Comparison of ENCODE assay signal across 19 cellular contexts in genomic region chr1:232207089-232207723, GRCh38.
"Had no signal": no experiment of that assay in that cellular context is flagged by ENCODE, and none has a peak within 500 bp of the region (broad histone marks: within the 10 kb centered on the region; RNA-seq: fewer than 3 reads in every experiment).

No MANE protein-coding gene starts in this region.

- FAIRE-seq: astrocyte had no signal

- H3K4me1 ChIP-seq: adrenal gland, breast epithelium, prostate gland, right atrium auricular region, upper lobe of right lung had no signal

- H3K4me1 Mint-ChIP-seq: memory B cell; naive thymus-derived CD8-positive, alpha-beta T cell had no signal

- H3K27me3 Mint-ChIP-seq: memory B cell had no signal

- H3K27ac Mint-ChIP-seq: activated naive CD4-positive, alpha-beta T cell treated with anti-CD3 and anti-CD28 coated beads, Interleukin-2, amount 50 U/mL, for 72 hours; memory B cell; naive thymus-derived CD8-positive, alpha-beta T cell had no signal

- H3K36me3 Mint-ChIP-seq: activated naive CD4-positive, alpha-beta T cell treated with anti-CD3 and anti-CD28 coated beads, Interleukin-2, amount 50 U/mL, for 72 hours; memory B cell had no signal

- H3K4me3 Mint-ChIP-seq: memory B cell; naive thymus-derived CD8-positive, alpha-beta T cell had no signal

- H3K9me3 Mint-ChIP-seq: memory B cell had no signal

- H3K27me3 ChIP-seq: adrenal gland, breast epithelium, neutrophil, right atrium auricular region, upper lobe of right lung had no signal

- ATAC-seq: activated CD4-positive, CD25-positive, alpha-beta regulatory T cell treated with anti-CD3 and anti-CD28 coated beads, Interleukin-2, amount 50 U/mL, for 24 hours; activated naive CD4-positive, alpha-beta T cell treated with anti-CD3 and anti-CD28 coated beads, Interleukin-2, amount 50 U/mL, for 72 hours; naive thymus-derived CD8-positive, alpha-beta T cell; upper lobe of right lung had no signal

- H3K36me3 ChIP-seq: adrenal gland, breast epithelium, neutrophil, prostate gland, right atrium auricular region, upper lobe of right lung had no signal

- H3K9me3 ChIP-seq: breast epithelium, neutrophil, prostate gland, upper lobe of right lung had no signal

- DNase-seq: activated CD8-positive, alpha-beta memory T cell treated with anti-CD3 and anti-CD28 coated beads for 24 hours; activated gamma-delta T cell; adrenal gland; effector memory CD4-positive, alpha-beta T cell; naive thymus-derived CD8-positive, alpha-beta T cell; stimulated activated CD4-positive, alpha-beta T cell treated with anti-CD3 and anti-CD28 coated beads, Interleukin-12 subunit alpha, Interleukin-12 subunit beta, amount 100 ng/mL, for 4 hours; stimulated activated CD4-positive, alpha-beta T cell treated with anti-CD3 and anti-CD28 coated beads, Interleukin-1b, Interleukin-23, amount 100 ng/mL, for 48 hours; stimulated activated CD8-positive, alpha-beta memory T cell treated with anti-CD3 and anti-CD28 coated beads, Interleukin-4, amount 100 ng/mL, for 48 hours; stimulated activated naive CD4-positive, alpha-beta T cell; T1000; upper lobe of right lung had no signal

- H3K4me3 ChIP-seq: adrenal gland, breast epithelium, prostate gland, right atrium auricular region, upper lobe of right lung had no signal
